ENCODE assay signal across 8 cellular contexts in the genomic region with DNA sequence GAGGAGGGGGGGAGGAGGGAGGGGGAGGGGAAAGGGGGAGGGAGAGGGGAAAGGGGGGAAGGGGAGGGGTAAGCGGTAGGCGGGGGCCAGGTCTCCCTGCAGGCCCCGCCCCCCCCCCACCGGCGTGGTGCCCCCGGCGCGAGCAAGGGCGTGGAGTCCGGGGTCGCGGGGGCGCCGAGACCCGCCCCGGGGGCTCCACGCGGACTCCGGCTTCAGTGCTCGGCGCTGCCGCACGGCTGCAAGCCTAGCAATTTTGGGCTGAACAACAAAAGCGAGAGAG. TPM values are rescaled to one million over a fixed set of nuclear protein-coding genes. Genes with fewer than 3 reads are reported as not detected.
DNase-seq lines count a peak whose midpoint lies in the region; ATAC-seq and TF ChIP-seq lines count a peak whose summit lies in the region.

No MANE protein-coding gene starts in this region.

- H3K27me3 ChIP-seq in iPS-18a (ENCODE audit: control insufficient read depth, insufficient read depth, low read length), result peaks cover 15% of the 10 kb centered on the region

- peaks cover 20% of the 10 kb centered on the region for H3K4me1 ChIP-seq in iPS-18a (ENCODE audit: control insufficient read depth, low read depth, low read length)

- no peaks in the 10 kb centered on the region for H3K36me3 Mint-ChIP-seq in activated naive CD8-positive, alpha-beta T cell treated with anti-CD3 and anti-CD28 coated beads for 36 hours

- no peak for ATAC-seq in stimulated activated naive CD8-positive, alpha-beta T cell treated with anti-CD3 and anti-CD28 coated beads, Interleukin-15, amount 100 ng/mL, for 72 hours

- DNase-seq in HFF-Myc (ENCODE audit: extremely low read depth, low read depth), result no peak
- no peak for DNase-seq in activated naive CD8-positive, alpha-beta T cell treated with anti-CD3 and anti-CD28 coated beads for 36 hours
- DNase-seq in stimulated activated naive CD8-positive, alpha-beta T cell treated with anti-CD3 and anti-CD28 coated beads, Interleukin-15, amount 100 ng/mL, for 72 hours, result no peak
- no peak for DNase-seq in SKM-1 treated with dmso at 0.1 percent for 144 hours (lab: John Stamatoyannopoulos, UW; ENCODE audit: unreplicated experiment)
- no peak for DNase-seq in NCI-H1436 treated with DMSO at 0.1 percent for 48 hours (lab: John Stamatoyannopoulos, UW)
- no peak for DNase-seq in nucleus accumbens (lab: John Stamatoyannopoulos, UW)
- DNase-seq in stimulated activated CD4-positive, alpha-beta T cell treated with anti-CD3 and anti-CD28 coated beads, Interleukin-4, amount 100 ng/mL, for 24 hours, result no peak

- H3K4me1 Mint-ChIP-seq in activated naive CD8-positive, alpha-beta T cell treated with anti-CD3 and anti-CD28 coated beads for 36 hours, result peaks cover 16% of the 10 kb centered on the region
- H3K4me1 Mint-ChIP-seq in stimulated activated naive CD8-positive, alpha-beta T cell treated with anti-CD3 and anti-CD28 coated beads, Interleukin-15, amount 100 ng/mL, for 72 hours, result peaks cover 56% of the 10 kb centered on the region

- no peaks in the 10 kb centered on the region for H3K9me3 Mint-ChIP-seq in activated naive CD8-positive, alpha-beta T cell treated with anti-CD3 and anti-CD28 coated beads for 36 hours
- no peaks in the 10 kb centered on the region for H3K9me3 Mint-ChIP-seq in stimulated activated naive CD8-positive, alpha-beta T cell treated with anti-CD3 and anti-CD28 coated beads, Interleukin-15, amount 100 ng/mL, for 72 hours

- peak overlapping the region; percentile 38 for H3K4me3 ChIP-seq in HFF-Myc (replicated peaks; ENCODE audit: low read depth, low read length)
- peak overlapping the region; percentile 56 for H3K4me3 ChIP-seq in iPS-18a (ENCODE audit: low read length)

- no peaks in the 10 kb centered on the region for H3K36me3 ChIP-seq in iPS-18a (ENCODE audit: control insufficient read depth, low read depth, low read length)

- peak overlapping the region; percentile 45 for H3K9ac ChIP-seq in iPS-18a (ENCODE audit: low read length)

- no peak overlapping the region for H3K27ac ChIP-seq in iPS-18a (ENCODE audit: low read length)

- H3K27me3 Mint-ChIP-seq in activated naive CD8-positive, alpha-beta T cell treated with anti-CD3 and anti-CD28 coated beads for 36 hours, result no peaks in the 10 kb centered on the region
- no peaks in the 10 kb centered on the region for H3K27me3 Mint-ChIP-seq in stimulated activated naive CD8-positive, alpha-beta T cell treated with anti-CD3 and anti-CD28 coated beads, Interleukin-15, amount 100 ng/mL, for 72 hours

- peak overlapping the region; percentile 40 for H3K4me3 Mint-ChIP-seq in activated naive CD8-positive, alpha-beta T cell treated with anti-CD3 and anti-CD28 coated beads for 36 hours
- H3K4me3 Mint-ChIP-seq in stimulated activated naive CD8-positive, alpha-beta T cell treated with anti-CD3 and anti-CD28 coated beads, Interleukin-15, amount 100 ng/mL, for 72 hours, result peak overlapping the region; percentile 83 to 87

- no peak for TF ChIP-seq CTCF in HFF-Myc (IDR thresholded peaks at IDR 0.05; ENCODE audit: low read depth, low read length, missing control alignments)

- H3K27ac Mint-ChIP-seq in activated naive CD8-positive, alpha-beta T cell treated with anti-CD3 and anti-CD28 coated beads for 36 hours, result no peak overlapping the region
- H3K27ac Mint-ChIP-seq in stimulated activated naive CD8-positive, alpha-beta T cell treated with anti-CD3 and anti-CD28 coated beads, Interleukin-15, amount 100 ng/mL, for 72 hours, result no peak overlapping the region

- no peaks in the 10 kb centered on the region for H3K9me3 ChIP-seq in iPS-18a (ENCODE audit: control insufficient read depth, low read depth, low read length)

RNA-seq across cellular contexts. Expression of a gene that starts 10.8 kb away (rescaled TPM):
- not detected for total RNA-seq in activated naive CD8-positive, alpha-beta T cell treated with anti-CD3 and anti-CD28 coated beads for 36 hours

RNA-seq across cellular contexts. Expression of a gene that starts 15.8 kb away (rescaled TPM):
- 10 to 100 TPM; 78.8 to 79.4 TPM for total RNA-seq in activated naive CD8-positive, alpha-beta T cell treated with anti-CD3 and anti-CD28 coated beads for 36 hours

RNA-seq across cellular contexts. Expression of a gene that starts 31.8 kb away (rescaled TPM):
- 10 to 100 TPM; 24.9 to 25.1 TPM for total RNA-seq in activated naive CD8-positive, alpha-beta T cell treated with anti-CD3 and anti-CD28 coated beads for 36 hours

RNA-seq across cellular contexts. Expression of a gene that starts 55.3 kb away (rescaled TPM):
- under 1 TPM; 0.66 to 0.76 TPM for total RNA-seq in activated naive CD8-positive, alpha-beta T cell treated with anti-CD3 and anti-CD28 coated beads for 36 hours
